In the genomic region with DNA sequence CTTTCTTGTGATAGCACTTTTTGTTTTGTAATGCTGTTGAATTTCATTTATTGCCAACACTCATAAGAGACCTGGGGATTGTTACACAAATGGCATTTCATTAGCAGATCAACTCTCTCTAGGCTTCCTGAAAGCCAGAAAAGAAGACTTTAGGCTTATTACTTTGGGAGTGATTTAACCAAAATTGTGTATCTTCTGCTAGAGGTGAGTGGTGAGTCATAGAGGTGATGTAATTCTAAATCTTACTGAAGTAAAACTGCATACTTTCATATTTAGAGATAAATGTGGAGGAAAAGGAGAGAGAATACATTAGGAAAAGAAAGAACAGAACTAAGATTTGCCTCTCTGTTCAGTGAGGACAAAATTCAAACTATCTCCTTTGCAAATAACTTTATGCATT, we compare ENCODE assay signal across 26 cellular contexts.
"Had no signal": no experiment of that assay in that cellular context is flagged by ENCODE, and none has a peak within 500 bp of the region (broad histone marks: within the 10 kb centered on the region; RNA-seq: fewer than 3 reads in every experiment).

No MANE protein-coding gene starts in this region.

- H3K36me3 Mint-ChIP-seq: activated naive CD8-positive, alpha-beta T cell; mesothelial cell of epicardium; naive B cell had no signal

- DNase-seq: activated CD4-positive, alpha-beta memory T cell treated with anti-CD3 and anti-CD28 coated beads, Interleukin-2, amount 10 ng/mL, durations not matched to agents 7 days and 5 days; activated CD4-positive, alpha-beta T cell treated with anti-CD3 and anti-CD28 coated beads for 1 hour; activated CD4-positive, alpha-beta T cell treated with anti-CD3 and anti-CD28 coated beads, Interleukin-2, amount 10 ng/mL, durations not matched to agents 7 days and 5 days; activated T-cell treated with anti-CD3 and anti-CD28 coated beads, Interleukin-2, amount 50 U/mL, for 4 hours; anterior cingulate cortex; cortex of kidney; effector memory CD8-positive, alpha-beta T cell; hippocampal formation; left cardiac atrium; left ventricle myocardium superior; naive B cell; nephron progenitor cell; right cardiac atrium; stimulated activated CD4-positive, alpha-beta T cell treated with anti-CD3 and anti-CD28 coated beads, Interleukin-2, amount 100 ng/mL, for 48 hours; stimulated activated naive CD8-positive, alpha-beta T cell treated with anti-CD3 and anti-CD28 coated beads, Interleukin-15, Interleukin-2, amounts not matched to agents 100 U/mL and 50 U/mL, for 24 hours; T-helper 17 cell; T1000; testis; transverse colon; uterus had no signal

- H2AFZ ChIP-seq: parathyroid adenoma had no signal

- H3K27me3 ChIP-seq: cardiac muscle cell, gastroesophageal sphincter, testis, transverse colon, uterus had no signal

- H3K4me1 Mint-ChIP-seq: activated CD4-positive, alpha-beta memory T cell treated with anti-CD3 and anti-CD28 coated beads, Interleukin-2, amount 10 ng/mL, durations not matched to agents 7 days and 5 days; activated CD4-positive, alpha-beta T cell treated with anti-CD3 and anti-CD28 coated beads, Interleukin-2, amount 10 ng/mL, durations not matched to agents 7 days and 5 days; activated T-helper 17 cell treated with anti-CD3 and anti-CD28 coated beads, Interleukin-2, amount 50 U/mL, for 72 hours; naive B cell; nephron progenitor cell; T-helper 17 cell had no signal

- H3K9me3 Mint-ChIP-seq: activated CD4-positive, alpha-beta memory T cell treated with anti-CD3 and anti-CD28 coated beads, Interleukin-2, amount 10 ng/mL, durations not matched to agents 7 days and 5 days; activated CD4-positive, alpha-beta T cell treated with anti-CD3 and anti-CD28 coated beads, Interleukin-2, amount 10 ng/mL, durations not matched to agents 7 days and 5 days; activated T-cell treated with anti-CD3 and anti-CD28 coated beads, Interleukin-2, amount 50 U/mL, for 4 hours; activated T-helper 17 cell treated with anti-CD3 and anti-CD28 coated beads, Interleukin-2, amount 50 U/mL, for 72 hours; mesothelial cell of epicardium; nephron progenitor cell had no signal

- H3K79me2 ChIP-seq: parathyroid adenoma had no signal

- H3K27ac ChIP-seq: cardiac muscle cell, gastroesophageal sphincter, parathyroid adenoma, testis, transverse colon, uterus had no signal

- H3K4me1 ChIP-seq: gastroesophageal sphincter, parathyroid adenoma, testis, transverse colon, uterus had no signal

- H3K4me3 ChIP-seq: cardiac muscle cell, gastroesophageal sphincter, testis, transverse colon, uterus had no signal

- H3K9me3 ChIP-seq: gastroesophageal sphincter, testis, transverse colon, uterus had no signal

- H3K9ac ChIP-seq: parathyroid adenoma had no signal

- ATAC-seq: activated T-cell treated with anti-CD3 and anti-CD28 coated beads, Interleukin-2, amount 50 U/mL, for 4 hours; activated T-helper 17 cell treated with anti-CD3 and anti-CD28 coated beads, Interleukin-2, amount 50 U/mL, for 72 hours; effector memory CD8-positive, alpha-beta T cell; gastroesophageal sphincter; left ventricle myocardium superior; right cardiac atrium; stimulated activated naive CD8-positive, alpha-beta T cell treated with anti-CD3 and anti-CD28 coated beads, Interleukin-15, Interleukin-2, amounts not matched to agents 100 U/mL and 50 U/mL, for 24 hours; T-helper 17 cell had no signal

- H3K27me3 Mint-ChIP-seq: activated CD4-positive, alpha-beta memory T cell treated with anti-CD3 and anti-CD28 coated beads, Interleukin-2, amount 10 ng/mL, durations not matched to agents 7 days and 5 days; activated CD4-positive, alpha-beta T cell treated with anti-CD3 and anti-CD28 coated beads, Interleukin-2, amount 10 ng/mL, durations not matched to agents 7 days and 5 days; activated naive CD8-positive, alpha-beta T cell; activated T-helper 17 cell treated with anti-CD3 and anti-CD28 coated beads, Interleukin-2, amount 50 U/mL, for 72 hours; effector memory CD8-positive, alpha-beta T cell; naive B cell; T-helper 17 cell had no signal

- H3K27ac Mint-ChIP-seq: activated CD4-positive, alpha-beta memory T cell treated with anti-CD3 and anti-CD28 coated beads, Interleukin-2, amount 10 ng/mL, durations not matched to agents 7 days and 5 days; activated CD4-positive, alpha-beta T cell treated with anti-CD3 and anti-CD28 coated beads, Interleukin-2, amount 10 ng/mL, durations not matched to agents 7 days and 5 days; activated naive CD8-positive, alpha-beta T cell; activated T-helper 17 cell treated with anti-CD3 and anti-CD28 coated beads, Interleukin-2, amount 50 U/mL, for 72 hours; effector memory CD8-positive, alpha-beta T cell; mesothelial cell of epicardium; naive B cell; nephron progenitor cell; T-helper 17 cell had no signal

- H3K4me3 Mint-ChIP-seq: activated CD4-positive, alpha-beta memory T cell treated with anti-CD3 and anti-CD28 coated beads, Interleukin-2, amount 10 ng/mL, durations not matched to agents 7 days and 5 days; activated CD4-positive, alpha-beta T cell treated with anti-CD3 and anti-CD28 coated beads, Interleukin-2, amount 10 ng/mL, durations not matched to agents 7 days and 5 days; activated naive CD8-positive, alpha-beta T cell; activated T-cell treated with anti-CD3 and anti-CD28 coated beads, Interleukin-2, amount 50 U/mL, for 4 hours; activated T-helper 17 cell treated with anti-CD3 and anti-CD28 coated beads, Interleukin-2, amount 50 U/mL, for 72 hours; effector memory CD8-positive, alpha-beta T cell; mesothelial cell of epicardium; naive B cell; nephron progenitor cell; T-helper 17 cell had no signal

- H3K36me3 ChIP-seq: cardiac muscle cell, gastroesophageal sphincter, transverse colon, uterus had no signal
